ENCODE assay signal across 10 cellular contexts in genomic region chr2:120596990-120597594, GRCh38.
A peak's percentile ranks its signal among the peaks of the same experiment; 100 is the strongest.
DNase-seq lines count a peak whose midpoint lies in the region; ATAC-seq lines count a peak whose summit lies in the region.
"Had no signal": no experiment of that assay in that cellular context is flagged by ENCODE, and none has a peak within 500 bp of the region (broad histone marks: within the 10 kb centered on the region; RNA-seq: fewer than 3 reads in every experiment).

No MANE protein-coding gene starts in this region.

- DNase-seq in ELR (ENCODE audit: low read depth) (peak; percentile 30), amniotic epithelial cell (ENCODE audit: low read depth) (peak; percentile 78), Right ventricle myocardium superior (peak; percentile 66), retina (peak; percentile 52), NCI-H2227 treated with DMSO at 0.1 percent for 48 hours (lab: John Stamatoyannopoulos, UW) (no peak), ureter (ENCODE audit: low spot score) (no peak)
- no peak for DNase-seq in activated naive CD8-positive, alpha-beta T cell treated with anti-CD3 and anti-CD28 coated beads, Interleukin-2, amount 50 U/mL, for 24 hours
- DNase-seq: amniotic stem cell, NCI-H2081 had no signal

- ATAC-seq in Right ventricle myocardium superior (ENCODE audit: poor library complexity) (peak; percentile 76), HG03039 (IDR thresholded peaks at IDR 0.05; ENCODE audit: unreplicated experiment) (no peak)
- no peak for ATAC-seq in activated naive CD8-positive, alpha-beta T cell treated with anti-CD3 and anti-CD28 coated beads, Interleukin-2, amount 50 U/mL, for 24 hours

- H3K4me1 Mint-ChIP-seq in activated naive CD8-positive, alpha-beta T cell treated with anti-CD3 and anti-CD28 coated beads, Interleukin-2, amount 50 U/mL, for 24 hours, result no peaks in the 10 kb centered on the region

- no peaks in the 10 kb centered on the region for H3K36me3 Mint-ChIP-seq in activated naive CD8-positive, alpha-beta T cell treated with anti-CD3 and anti-CD28 coated beads, Interleukin-2, amount 50 U/mL, for 24 hours (ENCODE audit: low read depth)

- H3K4me3 Mint-ChIP-seq in activated naive CD8-positive, alpha-beta T cell treated with anti-CD3 and anti-CD28 coated beads, Interleukin-2, amount 50 U/mL, for 24 hours, result no peak overlapping the region

- H3K27ac Mint-ChIP-seq in activated naive CD8-positive, alpha-beta T cell treated with anti-CD3 and anti-CD28 coated beads, Interleukin-2, amount 50 U/mL, for 24 hours, result no peak overlapping the region

- no peaks in the 10 kb centered on the region for H3K27me3 Mint-ChIP-seq in activated naive CD8-positive, alpha-beta T cell treated with anti-CD3 and anti-CD28 coated beads, Interleukin-2, amount 50 U/mL, for 24 hours

- no peaks in the 10 kb centered on the region for H3K9me3 Mint-ChIP-seq in activated naive CD8-positive, alpha-beta T cell treated with anti-CD3 and anti-CD28 coated beads, Interleukin-2, amount 50 U/mL, for 24 hours

- intact Hi-C loops in Right ventricle myocardium superior (cut with DNase I), result no loop called here

Comparison
In these comparisons a context has a peak if more than half of its experiments do, and no peak if none do; other contexts are left out.
1. DNase-seq: peak in ELR (single experiment), amniotic epithelial cell (single experiment), Right ventricle myocardium superior (single experiment) and retina (single experiment); none in activated naive CD8-positive, alpha-beta T cell treated with anti-CD3 and anti-CD28 coated beads, Interleukin-2, amount 50 U/mL, for 24 hours (single experiment), NCI-H2227 treated with DMSO at 0.1 percent for 48 hours (single experiment) and ureter (single experiment).